In the genomic region with DNA sequence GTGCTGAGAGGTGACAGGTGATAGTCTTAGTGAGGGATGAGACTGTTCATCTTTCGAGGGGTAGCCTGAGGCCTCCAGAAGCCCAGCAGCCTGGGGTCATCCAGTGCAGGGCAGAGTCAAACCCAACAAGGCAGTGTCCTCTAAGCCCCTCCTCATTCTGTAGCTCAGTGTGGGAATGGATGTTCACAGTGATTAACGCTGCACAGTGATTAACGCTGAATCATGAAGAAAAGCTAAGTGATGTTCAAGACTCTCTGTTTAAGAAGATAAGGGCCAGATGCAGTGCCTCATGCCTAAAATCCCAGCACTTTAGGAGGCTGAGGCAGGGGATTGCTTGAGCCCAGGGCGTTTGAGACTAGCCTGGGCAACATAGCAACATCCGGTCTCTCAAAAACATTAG, we compare ENCODE assay signal across 20 cellular contexts.
"Had no signal": no experiment of that assay in that cellular context is flagged by ENCODE, and none has a peak within 500 bp of the region (broad histone marks: within the 10 kb centered on the region; RNA-seq: fewer than 3 reads in every experiment).

No MANE protein-coding gene starts in this region.

- H3K4me3 ChIP-seq: coronary artery, lung, mucosa of descending colon, prostate gland had no signal

- H3K4me1 ChIP-seq: prostate gland had no signal

- H3K27ac ChIP-seq: coronary artery, prostate gland, suprapubic skin had no signal

- H3K36me3 ChIP-seq: prostate gland, suprapubic skin had no signal

- H3K9me3 ChIP-seq: mucosa of descending colon, prostate gland, suprapubic skin had no signal

- ATAC-seq: activated CD4-positive, alpha-beta T cell treated with anti-CD3 and anti-CD28 coated beads for 36 hours; mucosa of descending colon; naive thymus-derived CD8-positive, alpha-beta T cell; sciatic nerve; stimulated activated naive CD8-positive, alpha-beta T cell treated with anti-CD3 and anti-CD28 coated beads, Interleukin-15, Interleukin-2, amounts not matched to agents 100 U/mL and 50 U/mL, for 24 hours had no signal

- DNase-seq: activated CD4-positive, alpha-beta T cell treated with anti-CD3 and anti-CD28 coated beads for 36 hours; activated CD8-positive, alpha-beta memory T cell treated with anti-CD3 and anti-CD28 coated beads for 24 hours; activated naive CD4-positive, alpha-beta T cell treated with Interleukin-2 at 50 U/mL for 16 hours; central memory CD4-positive, alpha-beta T cell; effector CD4-positive, alpha-beta T cell; glutamatergic neuron; left cardiac atrium; mucosa of descending colon; naive thymus-derived CD8-positive, alpha-beta T cell; occipital lobe; stimulated activated CD4-positive, alpha-beta T cell treated with anti-CD3 and anti-CD28 coated beads, Interleukin-12 subunit alpha, Interleukin-12 subunit beta, amount 100 ng/mL, for 4 hours; stimulated activated CD4-positive, alpha-beta T cell treated with anti-CD3 and anti-CD28 coated beads, Interleukin-2, amount 100 ng/mL, for 48 hours; stimulated activated CD8-positive, alpha-beta memory T cell treated with anti-CD3 and anti-CD28 coated beads, Interleukin-4, amount 100 ng/mL, for 48 hours; stimulated activated naive CD8-positive, alpha-beta T cell treated with anti-CD3 and anti-CD28 coated beads, Interleukin-15, Interleukin-2, amounts not matched to agents 100 U/mL and 50 U/mL, for 24 hours; SW 1271 had no signal
